9 cellular contexts compared by ENCODE assay signal in the genomic region with DNA sequence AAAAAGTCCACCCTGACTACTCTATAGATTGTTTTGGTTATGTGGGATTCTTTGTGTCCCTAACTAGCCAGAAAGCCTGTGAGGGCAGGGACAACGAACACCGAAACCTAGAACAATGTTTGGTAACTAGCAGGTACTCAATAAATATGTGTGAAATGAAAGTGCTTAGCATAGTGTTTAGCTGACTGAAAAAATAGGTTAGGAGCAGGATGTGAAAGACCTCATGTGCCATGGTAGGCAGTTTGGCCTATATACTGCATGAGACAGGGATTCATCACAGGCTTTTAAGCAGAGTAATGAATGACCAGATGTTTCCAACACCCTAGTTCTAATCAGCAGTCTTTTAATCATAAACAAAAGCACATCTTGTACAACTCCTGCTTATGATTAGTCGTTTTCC.
DNase-seq lines count a peak whose midpoint lies in the region; ATAC-seq, FAIRE-seq and TF ChIP-seq lines count a peak whose summit lies in the region.
"Had no signal": no experiment of that assay in that cellular context is flagged by ENCODE, and none has a peak within 500 bp of the region (broad histone marks: within the 10 kb centered on the region; RNA-seq: fewer than 3 reads in every experiment).

No MANE protein-coding gene starts in this region.

- H3K27me3 ChIP-seq in spleen (replicated peaks in 1 of 7) (no peaks in the 10 kb centered on the region), HAP-1 (ENCODE audit: low read depth) (no peaks in the 10 kb centered on the region)

- TF ChIP-seq CTCF in spleen (IDR thresholded peaks at IDR 0.05 in 8 of 11, conservative IDR thresholded peaks at IDR 0.05 in 3 of 11) (no peak), mesothelial cell of epicardium (IDR thresholded peaks at IDR 0.05; ENCODE audit: unreplicated experiment) (no peak)

- H3K27me3 Mint-ChIP-seq in activated T-cell treated with anti-CD3 and anti-CD28 coated beads, Interleukin-2, amount 50 U/mL, for 24 hours = no peaks in the 10 kb centered on the region
- H3K27me3 Mint-ChIP-seq in mesothelial cell of epicardium (ENCODE audit: low read depth) = no peaks in the 10 kb centered on the region

- H3K27ac ChIP-seq in spleen = peak overlapping the region; percentile 29 to 83 (median 58)

- peak overlapping the region; percentile 41 for H3K4me3 Mint-ChIP-seq in activated T-cell treated with anti-CD3 and anti-CD28 coated beads, Interleukin-2, amount 50 U/mL, for 24 hours
- no peak overlapping the region for H3K4me3 Mint-ChIP-seq in mesothelial cell of epicardium

- H3K36me3 Mint-ChIP-seq in activated T-cell treated with anti-CD3 and anti-CD28 coated beads, Interleukin-2, amount 50 U/mL, for 24 hours (ENCODE audit: low read depth) = peaks cover 9% of the 10 kb centered on the region
- peaks cover 4% of the 10 kb centered on the region for H3K36me3 Mint-ChIP-seq in mesothelial cell of epicardium

- H3K36me3 ChIP-seq in spleen (peaks cover 0 to 11% (median 0%) of the 10 kb centered on the region in 6 donors), HAP-1 (replicated peaks) (no peaks in the 10 kb centered on the region)

- intact Hi-C loops in spleen (cut with DNase I; ENCODE audit: low total_unique reads) = no loop called here

- in situ Hi-C loops in HAP-1 (cut with MboI; ENCODE audit: low sequenced_read_pairs) = no loop called here

- H3K9me3 Mint-ChIP-seq in activated T-cell treated with anti-CD3 and anti-CD28 coated beads, Interleukin-2, amount 50 U/mL, for 24 hours = peaks cover 12% of the 10 kb centered on the region
- H3K9me3 Mint-ChIP-seq in mesothelial cell of epicardium = peaks cover 8% of the 10 kb centered on the region

- no peak for FAIRE-seq in RCC 7860 (lab: Jason Lieb, UNC)

- ATAC-seq in HG02642 (IDR thresholded peaks at IDR 0.05; ENCODE audit: poor library complexity, unreplicated experiment) = peak; percentile 57

- H3K9me3 ChIP-seq in spleen (peaks cover 6 to 17% (median 15%) of the 10 kb centered on the region in 8 donors), HAP-1 (no peaks in the 10 kb centered on the region)

- TF ChIP-seq POLR2A in spleen (IDR thresholded peaks at IDR 0.05) = no peak

- peak overlapping the region; percentile 93 for H3K27ac Mint-ChIP-seq in activated T-cell treated with anti-CD3 and anti-CD28 coated beads, Interleukin-2, amount 50 U/mL, for 24 hours
- no peak overlapping the region for H3K27ac Mint-ChIP-seq in mesothelial cell of epicardium

- H3K4me1 ChIP-seq in spleen (peaks cover 17 to 58% (median 44%) of the 10 kb centered on the region in 6 donors), HAP-1 (no peaks in the 10 kb centered on the region)

- no peak overlapping the region for H3K4me3 ChIP-seq in spleen
- H3K4me3 ChIP-seq in HAP-1 = no peak overlapping the region

- WGBS in spleen, 5 donors = 63 to 77% (median 69%) methylated on average over 3 of the region's 3 CpGs

- DNase-seq in activated T-cell treated with anti-CD3 and anti-CD28 coated beads, Interleukin-2, amount 50 U/mL, for 24 hours = no peak
- DNase-seq in activated T-cell treated with anti-CD3 and anti-CD28 coated beads for 4 hours = no peak
- DNase-seq in RCC 7860 (ENCODE audit: low spot score) = peak; percentile 2
- no peak for DNase-seq in spleen
- DNase-seq in mesothelial cell of epicardium (ENCODE audit: low spot score in 2 of 2, unreplicated experiment in 2 of 2) = no peak
- DNase-seq in HAP-1 (ENCODE audit: low spot score in 2 of 2) = no peak
- no peak for DNase-seq in NCI-H1930 (lab: John Stamatoyannopoulos, UW)
- DNase-seq: NCI-H2081 treated with DMSO at 0.1 percent for 48 hours had no signal

- H3K4me1 Mint-ChIP-seq in activated T-cell treated with anti-CD3 and anti-CD28 coated beads, Interleukin-2, amount 50 U/mL, for 24 hours (ENCODE audit: low read depth) = peaks cover 45% of the 10 kb centered on the region
- H3K4me1 Mint-ChIP-seq in mesothelial cell of epicardium = peaks cover 3% of the 10 kb centered on the region
